In genomic region chr17:27244481-27245223, GRCh38 we compare ENCODE assay signal across 8 cellular contexts. TPM values are rescaled to one million over a fixed set of nuclear protein-coding genes. Genes with fewer than 3 reads are reported as not detected.
DNase-seq lines count a peak whose midpoint lies in the region; ATAC-seq and TF ChIP-seq lines count a peak whose summit lies in the region.

No MANE protein-coding gene starts in this region.

- ATAC-seq in natural killer cell (peak; percentile 24 to 73 (median 39)), GM18519 (IDR thresholded peaks at IDR 0.05; ENCODE audit: low FRiP score, unreplicated experiment) (no peak), GM19328 (IDR thresholded peaks at IDR 0.05; ENCODE audit: unreplicated experiment) (no peak)

- BruUV-seq in OCI-LY7 (replicated peaks; lab: Mats Ljungman, UMichigan), result no TSS peak

- H3K4me3 Mint-ChIP-seq in CD14-positive monocyte, result peak overlapping the region; percentile 72 to 91
- no peak overlapping the region for H3K4me3 Mint-ChIP-seq in natural killer cell

- H3K36me3 Mint-ChIP-seq in CD14-positive monocyte (peaks cover 2 to 4% of the 10 kb centered on the region in 2 donors), natural killer cell (no peaks in the 10 kb centered on the region)

- CTCF ChIA-PET in OCI-LY7 (lab: Charles Lee; ENCODE audit: unreplicated experiment), result no interaction called here

- H3K9me3 Mint-ChIP-seq in CD14-positive monocyte (no peaks in the 10 kb centered on the region), natural killer cell (no peaks in the 10 kb centered on the region)

- peak overlapping the region; percentile 91 for H2AFZ ChIP-seq in OCI-LY7 (ENCODE audit: low read length)

- H3K4me3 ChIP-seq in OCI-LY7 (ENCODE audit: low read depth, low read length, poor library complexity, severe bottlenecking), result no peak overlapping the region
- H3K4me3 ChIP-seq in esophagus muscularis mucosa, result peak overlapping the region; percentile 24 to 37 (median 34)

- POLR2A ChIA-PET in OCI-LY7 (lab: Charles Lee), result interaction anchor here (0.7 kb wide), 1 partner anchor 26 kb away, joined by 3 read pairs; no protein-coding TSS in a partner anchor

- intact Hi-C loops in CD14-positive monocyte (cut with micrococcal nuclease), result loop anchor here (5.0 to 10.0 kb wide), 3 partner anchors 38 to 390 kb away; partner anchors contain the start of genes LGALS9 (in 1 of the 2) and WSB1 (in 1 of the 2)
- intact Hi-C loops in OCI-LY7 (cut with micrococcal nuclease; ENCODE audit: unreplicated experiment), result loop anchor here (1.0 to 2.0 kb wide), 5 partner anchors 50 to 356 kb away; partner anchors contain the start of gene WSB1
- intact Hi-C loops in esophagus muscularis mucosa (cut with DNase I), result loop anchor here (2.0 kb wide), 2 partner anchors 50 to 88 kb away; partner anchors contain the start of gene WSB1
- intact Hi-C loops in natural killer cell (cut with micrococcal nuclease), result loop anchor here (2.0 kb wide), 1 partner anchor 356 kb away; no protein-coding TSS in a partner anchor

- H4K20me1 ChIP-seq in OCI-LY7 (ENCODE audit: insufficient read depth, low read length), result no peaks in the 10 kb centered on the region

- H3K4me1 ChIP-seq in OCI-LY7 (ENCODE audit: insufficient read depth, low read length, poor library complexity, severe bottlenecking) (peaks cover 14% of the 10 kb centered on the region), esophagus muscularis mucosa (peaks cover 44 to 80% (median 63%) of the 10 kb centered on the region in 4 donors)

- DNase-seq in CD14-positive monocyte (ENCODE audit: low spot score) (peak; percentile 89), OCI-LY7 (ENCODE audit: low spot score) (no peak), esophagus muscularis mucosa (ENCODE audit: extremely low spot score) (no peak), natural killer cell (no peak), NCI-H526 (lab: John Stamatoyannopoulos, UW) (no peak), RPMI8226 (no peak)

- H3K27ac ChIP-seq in OCI-LY7 (ENCODE audit: low read depth, low read length, poor library complexity, severe bottlenecking) (no peak overlapping the region), esophagus muscularis mucosa (replicated peaks in 1 of 4) (peak overlapping the region; percentile 84 to 91 (median 88))

- 63% methylated on average over 16 of the region's 16 CpGs for WGBS in esophagus muscularis mucosa

- H3K4me1 Mint-ChIP-seq in CD14-positive monocyte, result peaks cover 78% of the 10 kb centered on the region
- H3K4me1 Mint-ChIP-seq in natural killer cell, result peaks cover 0 to 12% of the 10 kb centered on the region in 2 donors

- TF ChIP-seq POLR2A in esophagus muscularis mucosa (IDR thresholded peaks at IDR 0.05; ENCODE audit: low read depth), result no peak

- H3K9me3 ChIP-seq in OCI-LY7 (ENCODE audit: low read length), result no peaks in the 10 kb centered on the region
- no peaks in the 10 kb centered on the region for H3K9me3 ChIP-seq in esophagus muscularis mucosa

- peak overlapping the region; percentile 99 to 100 (median 100) for H3K27ac Mint-ChIP-seq in CD14-positive monocyte
- H3K27ac Mint-ChIP-seq in natural killer cell, result peak overlapping the region in 1 of 2 donors; percentile 41

- peak; percentile 46 for TF ChIP-seq EP300 in esophagus muscularis mucosa (IDR thresholded peaks at IDR 0.05)

- TF ChIP-seq CTCF in CD14-positive monocyte (IDR thresholded peaks at IDR 0.05) (no peak), OCI-LY7 (conservative IDR thresholded peaks at IDR 0.05; ENCODE audit: low read length) (no peak), esophagus muscularis mucosa (IDR thresholded peaks at IDR 0.05) (no peak), natural killer cell (IDR thresholded peaks at IDR 0.05) (no peak)

- H3K27me3 Mint-ChIP-seq in CD14-positive monocyte (ENCODE audit: low read depth in 3 of 3) (peaks cover 0 to 2% (median 0%) of the 10 kb centered on the region in 3 donors), natural killer cell (ENCODE audit: low read depth in 2 of 2) (peaks cover 0 to 3% of the 10 kb centered on the region in 2 donors)

- H3K36me3 ChIP-seq in OCI-LY7 (ENCODE audit: insufficient read depth, low read length) (no peaks in the 10 kb centered on the region), esophagus muscularis mucosa (no peaks in the 10 kb centered on the region)

- no peaks in the 10 kb centered on the region for H3K27me3 ChIP-seq in esophagus muscularis mucosa

- peak overlapping the region; percentile 47 for H3K4me2 ChIP-seq in OCI-LY7 (ENCODE audit: low read length)

- H3K79me2 ChIP-seq in OCI-LY7 (ENCODE audit: insufficient read depth, low read depth, low read length), result no peaks in the 10 kb centered on the region

- H3K9me2 ChIP-seq in OCI-LY7 (ENCODE audit: insufficient read depth, low read length), result no peaks in the 10 kb centered on the region

RNA-seq across cellular contexts. Expression of gene WSB1, which starts 49.3 kb away (rescaled TPM):
- polyA plus RNA-seq in CD14-positive monocyte, result 100 to 1,000 TPM; 220 to 368 TPM
- 86.0 and 118 TPM in 2 replicates for total RNA-seq in OCI-LY7 (2014; rRNA removed; shearing (Covaris generic))
- total RNA-seq in OCI-LY7 (2022), result 115 and 118 TPM in 2 replicates
- total RNA-seq in esophagus muscularis mucosa, result 100 to 1,000 TPM in 3 of 4 donors, 10 to 100 TPM in 1; 84.1 to 125 (median 118) TPM
- 100 to 1,000 TPM; 124 to 205 (median 187) TPM for total RNA-seq in natural killer cell

Comparison
In these comparisons a context has a peak if more than half of its experiments do, and no peak if none do; other contexts are left out.
1. ATAC-seq: peak in natural killer cell (3 of 3); none in GM18519 (single experiment) and GM19328 (single experiment).